ENCODE assay signal across 1 cellular context in the genomic region with DNA sequence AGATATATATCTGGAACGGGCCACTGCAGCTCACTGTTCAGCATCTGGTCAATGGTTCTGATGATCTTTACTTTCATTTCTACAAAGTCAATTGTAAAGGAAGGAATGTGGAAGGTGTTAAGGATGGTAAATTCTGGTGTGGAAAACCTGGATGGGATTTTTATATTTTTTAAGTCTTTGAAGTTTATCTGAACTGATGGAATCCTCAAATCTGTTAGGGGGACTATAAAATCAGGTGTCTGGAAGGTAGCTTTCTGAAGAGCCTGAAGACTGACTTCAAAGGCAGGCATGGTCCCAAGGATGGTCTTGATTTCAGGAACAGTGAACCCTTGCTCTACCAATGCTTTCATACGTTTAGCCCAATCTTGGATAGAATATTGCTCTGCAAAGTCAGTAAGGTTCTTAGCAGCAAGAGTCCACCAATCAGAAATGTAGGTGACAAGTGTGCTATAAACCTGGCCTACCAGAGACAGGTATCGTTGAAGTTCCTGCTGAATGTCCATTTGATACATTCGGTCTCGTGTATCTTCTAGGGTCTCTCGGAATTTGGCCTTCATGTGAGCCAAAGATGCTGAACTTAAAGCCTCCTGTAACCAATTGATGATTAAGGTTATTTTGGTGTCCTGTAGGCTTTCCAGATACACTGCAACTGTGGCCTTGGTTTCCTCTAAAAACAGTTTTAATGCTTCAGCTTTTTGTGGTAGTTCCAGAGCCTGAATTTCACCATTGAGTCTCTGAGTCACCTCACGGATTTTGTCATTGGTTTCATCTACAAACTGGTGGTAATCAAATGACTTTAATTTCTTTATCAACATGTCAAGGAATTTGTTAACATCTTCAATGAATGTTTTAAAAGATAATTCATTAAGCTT.
A peak's percentile ranks its signal among the peaks of the same experiment; 100 is the strongest.
TF ChIP-seq lines count a peak whose summit lies in the region.

No MANE protein-coding gene starts in this region.

TF ChIP-seq in HepG2, 621 proteins besides CTCF, POLR2A, EP300 and RAD21 (continued from another document and continues in another):
- TF ChIP-seq, protein P1, sequence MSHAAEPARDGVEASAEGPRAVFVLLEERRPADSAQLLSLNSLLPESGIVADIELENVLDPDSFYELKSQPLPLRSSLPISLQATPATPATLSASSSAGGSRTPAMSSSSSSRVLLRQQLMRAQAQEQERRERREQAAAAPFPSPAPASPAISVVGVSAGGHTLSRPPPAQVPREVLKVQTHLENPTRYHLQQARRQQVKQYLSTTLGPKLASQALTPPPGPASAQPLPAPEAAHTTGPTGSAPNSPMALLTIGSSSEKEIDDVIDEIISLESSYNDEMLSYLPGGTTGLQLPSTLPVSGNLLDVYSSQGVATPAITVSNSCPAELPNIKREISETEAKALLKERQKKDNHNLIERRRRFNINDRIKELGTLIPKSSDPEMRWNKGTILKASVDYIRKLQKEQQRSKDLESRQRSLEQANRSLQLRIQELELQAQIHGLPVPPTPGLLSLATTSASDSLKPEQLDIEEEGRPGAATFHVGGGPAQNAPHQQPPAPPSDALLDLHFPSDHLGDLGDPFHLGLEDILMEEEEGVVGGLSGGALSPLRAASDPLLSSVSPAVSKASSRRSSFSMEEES (CRISPR knock-in tag; IDR thresholded peaks at IDR 0.05), result 0 out of 2 replicates have a peak, but pooled peaks have one; percentile 17
- peak; percentile 99 for TF ChIP-seq ZC3H13 (CRISPR knock-in tag; IDR thresholded peaks at IDR 0.05)
- TF ChIP-seq NR2F6 (IDR thresholded peaks at IDR 0.05), result no peak
- TF ChIP-seq NR2F6 (CRISPR knock-in tag; IDR thresholded peaks at IDR 0.05), result no peak
- TF ChIP-seq ZFP37 (CRISPR knock-in tag; IDR thresholded peaks at IDR 0.05; ENCODE audit: borderline replicate concordance), result no peak
- peak; percentile 96 for TF ChIP-seq SSRP1 (CRISPR knock-in tag; IDR thresholded peaks at IDR 0.05)
- TF ChIP-seq POLR2AphosphoS2 (IDR thresholded peaks at IDR 0.05; ENCODE audit: low read depth, low read length), result 0 out of 2 replicates have a peak, but pooled peaks have one; percentile 82
- no peak for TF ChIP-seq MTA3 (CRISPR knock-in tag; IDR thresholded peaks at IDR 0.05)
- TF ChIP-seq, protein P2, sequence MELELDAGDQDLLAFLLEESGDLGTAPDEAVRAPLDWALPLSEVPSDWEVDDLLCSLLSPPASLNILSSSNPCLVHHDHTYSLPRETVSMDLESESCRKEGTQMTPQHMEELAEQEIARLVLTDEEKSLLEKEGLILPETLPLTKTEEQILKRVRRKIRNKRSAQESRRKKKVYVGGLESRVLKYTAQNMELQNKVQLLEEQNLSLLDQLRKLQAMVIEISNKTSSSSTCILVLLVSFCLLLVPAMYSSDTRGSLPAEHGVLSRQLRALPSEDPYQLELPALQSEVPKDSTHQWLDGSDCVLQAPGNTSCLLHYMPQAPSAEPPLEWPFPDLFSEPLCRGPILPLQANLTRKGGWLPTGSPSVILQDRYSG (CRISPR knock-in tag; IDR thresholded peaks at IDR 0.05), result 0 out of 2 replicates have a peak, but pooled peaks have one; percentile 38
- TF ChIP-seq CBX5 (CRISPR knock-in tag; IDR thresholded peaks at IDR 0.05; ENCODE audit: borderline replicate concordance), result 0 out of 2 replicates have a peak, but pooled peaks have one; percentile 36
- TF ChIP-seq ZIK1 (CRISPR knock-in tag; IDR thresholded peaks at IDR 0.05; ENCODE audit: borderline replicate concordance, low read depth), result 0 out of 2 replicates have a peak, but pooled peaks have one; percentile 44
- TF ChIP-seq, protein P3, sequence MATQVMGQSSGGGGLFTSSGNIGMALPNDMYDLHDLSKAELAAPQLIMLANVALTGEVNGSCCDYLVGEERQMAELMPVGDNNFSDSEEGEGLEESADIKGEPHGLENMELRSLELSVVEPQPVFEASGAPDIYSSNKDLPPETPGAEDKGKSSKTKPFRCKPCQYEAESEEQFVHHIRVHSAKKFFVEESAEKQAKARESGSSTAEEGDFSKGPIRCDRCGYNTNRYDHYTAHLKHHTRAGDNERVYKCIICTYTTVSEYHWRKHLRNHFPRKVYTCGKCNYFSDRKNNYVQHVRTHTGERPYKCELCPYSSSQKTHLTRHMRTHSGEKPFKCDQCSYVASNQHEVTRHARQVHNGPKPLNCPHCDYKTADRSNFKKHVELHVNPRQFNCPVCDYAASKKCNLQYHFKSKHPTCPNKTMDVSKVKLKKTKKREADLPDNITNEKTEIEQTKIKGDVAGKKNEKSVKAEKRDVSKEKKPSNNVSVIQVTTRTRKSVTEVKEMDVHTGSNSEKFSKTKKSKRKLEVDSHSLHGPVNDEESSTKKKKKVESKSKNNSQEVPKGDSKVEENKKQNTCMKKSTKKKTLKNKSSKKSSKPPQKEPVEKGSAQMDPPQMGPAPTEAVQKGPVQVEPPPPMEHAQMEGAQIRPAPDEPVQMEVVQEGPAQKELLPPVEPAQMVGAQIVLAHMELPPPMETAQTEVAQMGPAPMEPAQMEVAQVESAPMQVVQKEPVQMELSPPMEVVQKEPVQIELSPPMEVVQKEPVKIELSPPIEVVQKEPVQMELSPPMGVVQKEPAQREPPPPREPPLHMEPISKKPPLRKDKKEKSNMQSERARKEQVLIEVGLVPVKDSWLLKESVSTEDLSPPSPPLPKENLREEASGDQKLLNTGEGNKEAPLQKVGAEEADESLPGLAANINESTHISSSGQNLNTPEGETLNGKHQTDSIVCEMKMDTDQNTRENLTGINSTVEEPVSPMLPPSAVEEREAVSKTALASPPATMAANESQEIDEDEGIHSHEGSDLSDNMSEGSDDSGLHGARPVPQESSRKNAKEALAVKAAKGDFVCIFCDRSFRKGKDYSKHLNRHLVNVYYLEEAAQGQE (IDR thresholded peaks at IDR 0.05; ENCODE audit: borderline replicate concordance in 1 of 2, low read depth in 1 of 2, low read length in 2 of 2), result 0 out of 4 replicates have a peak, but pooled peaks of 1 of the 2 experiments have one; percentile 51
- peak; percentile 4; the same call in 1 of the 2 replicates for TF ChIP-seq NAIF1 (CRISPR knock-in tag; IDR thresholded peaks at IDR 0.05; ENCODE audit: borderline replicate concordance)
- no peak for TF ChIP-seq ZNF446 (CRISPR knock-in tag; IDR thresholded peaks at IDR 0.05)
- TF ChIP-seq, protein P4, sequence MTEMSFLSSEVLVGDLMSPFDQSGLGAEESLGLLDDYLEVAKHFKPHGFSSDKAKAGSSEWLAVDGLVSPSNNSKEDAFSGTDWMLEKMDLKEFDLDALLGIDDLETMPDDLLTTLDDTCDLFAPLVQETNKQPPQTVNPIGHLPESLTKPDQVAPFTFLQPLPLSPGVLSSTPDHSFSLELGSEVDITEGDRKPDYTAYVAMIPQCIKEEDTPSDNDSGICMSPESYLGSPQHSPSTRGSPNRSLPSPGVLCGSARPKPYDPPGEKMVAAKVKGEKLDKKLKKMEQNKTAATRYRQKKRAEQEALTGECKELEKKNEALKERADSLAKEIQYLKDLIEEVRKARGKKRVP (CRISPR knock-in tag; IDR thresholded peaks at IDR 0.05), result peak in 1 of 2 experiments; percentile 29; a peak in 1 of 4 replicates
- TF ChIP-seq SNRNP70 (IDR thresholded peaks at IDR 0.05; ENCODE audit: low read depth, low read length), result peak; percentile 81; the same call in 1 of the 2 replicates
- TF ChIP-seq, protein P5, sequence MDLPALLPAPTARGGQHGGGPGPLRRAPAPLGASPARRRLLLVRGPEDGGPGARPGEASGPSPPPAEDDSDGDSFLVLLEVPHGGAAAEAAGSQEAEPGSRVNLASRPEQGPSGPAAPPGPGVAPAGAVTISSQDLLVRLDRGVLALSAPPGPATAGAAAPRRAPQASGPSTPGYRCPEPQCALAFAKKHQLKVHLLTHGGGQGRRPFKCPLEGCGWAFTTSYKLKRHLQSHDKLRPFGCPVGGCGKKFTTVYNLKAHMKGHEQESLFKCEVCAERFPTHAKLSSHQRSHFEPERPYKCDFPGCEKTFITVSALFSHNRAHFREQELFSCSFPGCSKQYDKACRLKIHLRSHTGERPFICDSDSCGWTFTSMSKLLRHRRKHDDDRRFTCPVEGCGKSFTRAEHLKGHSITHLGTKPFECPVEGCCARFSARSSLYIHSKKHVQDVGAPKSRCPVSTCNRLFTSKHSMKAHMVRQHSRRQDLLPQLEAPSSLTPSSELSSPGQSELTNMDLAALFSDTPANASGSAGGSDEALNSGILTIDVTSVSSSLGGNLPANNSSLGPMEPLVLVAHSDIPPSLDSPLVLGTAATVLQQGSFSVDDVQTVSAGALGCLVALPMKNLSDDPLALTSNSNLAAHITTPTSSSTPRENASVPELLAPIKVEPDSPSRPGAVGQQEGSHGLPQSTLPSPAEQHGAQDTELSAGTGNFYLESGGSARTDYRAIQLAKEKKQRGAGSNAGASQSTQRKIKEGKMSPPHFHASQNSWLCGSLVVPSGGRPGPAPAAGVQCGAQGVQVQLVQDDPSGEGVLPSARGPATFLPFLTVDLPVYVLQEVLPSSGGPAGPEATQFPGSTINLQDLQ (CRISPR knock-in tag; IDR thresholded peaks at IDR 0.05), result no peak
- TF ChIP-seq EED (CRISPR knock-in tag; IDR thresholded peaks at IDR 0.05), result no peak
- TF ChIP-seq GTF2F1 (IDR thresholded peaks at IDR 0.05; ENCODE audit: low read length), result peak; percentile 33; the same call in 1 of the 2 replicates
- no peak for TF ChIP-seq PHF20 (CRISPR knock-in tag; IDR thresholded peaks at IDR 0.05)
- TF ChIP-seq ZSCAN12 (CRISPR knock-in tag; IDR thresholded peaks at IDR 0.05), result 0 out of 2 replicates have a peak, but pooled peaks have one; percentile 12
- TF ChIP-seq ZNF160 (CRISPR knock-in tag; IDR thresholded peaks at IDR 0.05), result 0 out of 2 replicates have a peak, but pooled peaks have one; percentile 10
- 0 out of 2 replicates have a peak, but pooled peaks have one; percentile 38 for TF ChIP-seq MIXL1 (CRISPR knock-in tag; IDR thresholded peaks at IDR 0.05)
- TF ChIP-seq, protein P6, sequence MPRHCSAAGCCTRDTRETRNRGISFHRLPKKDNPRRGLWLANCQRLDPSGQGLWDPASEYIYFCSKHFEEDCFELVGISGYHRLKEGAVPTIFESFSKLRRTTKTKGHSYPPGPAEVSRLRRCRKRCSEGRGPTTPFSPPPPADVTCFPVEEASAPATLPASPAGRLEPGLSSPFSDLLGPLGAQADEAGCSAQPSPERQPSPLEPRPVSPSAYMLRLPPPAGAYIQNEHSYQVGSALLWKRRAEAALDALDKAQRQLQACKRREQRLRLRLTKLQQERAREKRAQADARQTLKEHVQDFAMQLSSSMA (CRISPR knock-in tag; IDR thresholded peaks at IDR 0.05), result 0 out of 2 replicates have a peak, but pooled peaks have one; percentile 23
- TF ChIP-seq ZMAT3 (CRISPR knock-in tag; conservative IDR thresholded peaks at IDR 0.05), result 0 out of 2 replicates have a peak, but pooled peaks have one; percentile 46
- TF ChIP-seq ZNF431 (CRISPR knock-in tag; IDR thresholded peaks at IDR 0.05; ENCODE audit: borderline replicate concordance, low read depth), result no peak
- TF ChIP-seq NFIC (IDR thresholded peaks at IDR 0.05; ENCODE audit: low read length), result peak; percentile 33; the same call in 1 of the 2 replicates
- TF ChIP-seq, protein P7, sequence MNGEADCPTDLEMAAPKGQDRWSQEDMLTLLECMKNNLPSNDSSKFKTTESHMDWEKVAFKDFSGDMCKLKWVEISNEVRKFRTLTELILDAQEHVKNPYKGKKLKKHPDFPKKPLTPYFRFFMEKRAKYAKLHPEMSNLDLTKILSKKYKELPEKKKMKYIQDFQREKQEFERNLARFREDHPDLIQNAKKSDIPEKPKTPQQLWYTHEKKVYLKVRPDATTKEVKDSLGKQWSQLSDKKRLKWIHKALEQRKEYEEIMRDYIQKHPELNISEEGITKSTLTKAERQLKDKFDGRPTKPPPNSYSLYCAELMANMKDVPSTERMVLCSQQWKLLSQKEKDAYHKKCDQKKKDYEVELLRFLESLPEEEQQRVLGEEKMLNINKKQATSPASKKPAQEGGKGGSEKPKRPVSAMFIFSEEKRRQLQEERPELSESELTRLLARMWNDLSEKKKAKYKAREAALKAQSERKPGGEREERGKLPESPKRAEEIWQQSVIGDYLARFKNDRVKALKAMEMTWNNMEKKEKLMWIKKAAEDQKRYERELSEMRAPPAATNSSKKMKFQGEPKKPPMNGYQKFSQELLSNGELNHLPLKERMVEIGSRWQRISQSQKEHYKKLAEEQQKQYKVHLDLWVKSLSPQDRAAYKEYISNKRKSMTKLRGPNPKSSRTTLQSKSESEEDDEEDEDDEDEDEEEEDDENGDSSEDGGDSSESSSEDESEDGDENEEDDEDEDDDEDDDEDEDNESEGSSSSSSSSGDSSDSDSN (CRISPR knock-in tag; IDR thresholded peaks at IDR 0.05), result no peak
- TF ChIP-seq, protein P8, sequence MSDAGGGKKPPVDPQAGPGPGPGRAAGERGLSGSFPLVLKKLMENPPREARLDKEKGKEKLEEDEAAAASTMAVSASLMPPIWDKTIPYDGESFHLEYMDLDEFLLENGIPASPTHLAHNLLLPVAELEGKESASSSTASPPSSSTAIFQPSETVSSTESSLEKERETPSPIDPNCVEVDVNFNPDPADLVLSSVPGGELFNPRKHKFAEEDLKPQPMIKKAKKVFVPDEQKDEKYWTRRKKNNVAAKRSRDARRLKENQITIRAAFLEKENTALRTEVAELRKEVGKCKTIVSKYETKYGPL (CRISPR knock-in tag; IDR thresholded peaks at IDR 0.05), result peak; percentile 54; the same call in 1 of the 2 replicates
- peak; percentile 96 for TF ChIP-seq AGO2 (optimal IDR thresholded peaks at IDR 0.05; ENCODE audit: low read depth, low read length)
- TF ChIP-seq MED1 (CRISPR knock-in tag; IDR thresholded peaks at IDR 0.05), result peak; percentile 44
- TF ChIP-seq CREM (IDR thresholded peaks at IDR 0.05), result no peak
- TF ChIP-seq CREM (CRISPR knock-in tag; IDR thresholded peaks at IDR 0.05), result no peak
- 0 out of 2 replicates have a peak, but pooled peaks have one; percentile 2 for TF ChIP-seq ZFYVE20 (CRISPR knock-in tag; IDR thresholded peaks at IDR 0.05; ENCODE audit: borderline replicate concordance, low read depth)
- TF ChIP-seq SNAI1 (CRISPR knock-in tag; IDR thresholded peaks at IDR 0.05; ENCODE audit: borderline replicate concordance), result 0 out of 2 replicates have a peak, but pooled peaks have one; percentile 19
- TF ChIP-seq, protein P9, sequence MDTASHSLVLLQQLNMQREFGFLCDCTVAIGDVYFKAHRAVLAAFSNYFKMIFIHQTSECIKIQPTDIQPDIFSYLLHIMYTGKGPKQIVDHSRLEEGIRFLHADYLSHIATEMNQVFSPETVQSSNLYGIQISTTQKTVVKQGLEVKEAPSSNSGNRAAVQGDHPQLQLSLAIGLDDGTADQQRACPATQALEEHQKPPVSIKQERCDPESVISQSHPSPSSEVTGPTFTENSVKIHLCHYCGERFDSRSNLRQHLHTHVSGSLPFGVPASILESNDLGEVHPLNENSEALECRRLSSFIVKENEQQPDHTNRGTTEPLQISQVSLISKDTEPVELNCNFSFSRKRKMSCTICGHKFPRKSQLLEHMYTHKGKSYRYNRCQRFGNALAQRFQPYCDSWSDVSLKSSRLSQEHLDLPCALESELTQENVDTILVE (CRISPR knock-in tag; IDR thresholded peaks at IDR 0.05), result peak; percentile 32; the same call in 1 of the 2 replicates
